In the genomic region with DNA sequence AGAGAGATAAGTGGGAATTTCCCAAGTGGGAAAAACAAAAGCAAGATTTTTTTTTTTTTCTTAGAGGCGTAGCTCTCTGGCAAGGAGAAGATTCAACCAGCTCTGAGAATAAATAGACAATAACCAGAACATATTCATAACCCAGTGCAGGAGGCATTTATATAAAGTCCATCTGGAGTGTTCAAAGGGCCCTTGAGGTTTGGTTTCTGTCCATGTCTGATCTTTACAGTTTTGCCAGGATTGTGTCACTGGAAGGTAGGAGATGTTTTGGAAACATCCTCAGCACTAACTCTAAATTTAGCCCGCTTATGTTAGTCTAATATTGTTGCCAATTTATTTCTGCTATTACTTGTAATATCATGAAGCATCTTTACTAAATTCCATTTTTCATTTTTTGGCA, we compare ENCODE assay signal across 18 cellular contexts. TPM values are rescaled to one million over a fixed set of nuclear protein-coding genes. Genes with fewer than 3 reads are reported as not detected.
A peak's percentile ranks its signal among the peaks of the same experiment; 100 is the strongest.
DNase-seq lines count a peak whose midpoint lies in the region; ATAC-seq and TF ChIP-seq lines count a peak whose summit lies in the region.
"Had no signal": no experiment of that assay in that cellular context is flagged by ENCODE, and none has a peak within 500 bp of the region (broad histone marks: within the 10 kb centered on the region; RNA-seq: fewer than 3 reads in every experiment).

No MANE protein-coding gene starts in this region.

- no peak for TF ChIP-seq EP300 in gastroesophageal sphincter (IDR thresholded peaks at IDR 0.05)

- H3K4me3 ChIP-seq in gastroesophageal sphincter (no peak overlapping the region), foreskin fibroblast (ENCODE audit: low read depth in 1 of 2, low read length in 2 of 2) (no peak overlapping the region)

- H3K9me3 ChIP-seq in gastroesophageal sphincter = no peaks in the 10 kb centered on the region

- no peak for TF ChIP-seq POLR2A in gastroesophageal sphincter (IDR thresholded peaks at IDR 0.05)

- no peak overlapping the region for H3K4me3 Mint-ChIP-seq in nephron
- H3K4me3 Mint-ChIP-seq: HFFc6 had no signal

- no peak for TF ChIP-seq CTCF in gastroesophageal sphincter (IDR thresholded peaks at IDR 0.05)
- no peak for TF ChIP-seq CTCF in nephron (IDR thresholded peaks at IDR 0.05; ENCODE audit: unreplicated experiment in 3 of 3)
- TF ChIP-seq CTCF in foreskin fibroblast (IDR thresholded peaks at IDR 0.05; ENCODE audit: low read depth, low read length) = no peak

- no peak for DNase-seq in Right ventricle myocardium inferior (ENCODE audit: missing footprints)
- DNase-seq in cardiac septum (ENCODE audit: low spot score) = no peak
- no peak for DNase-seq in foreskin fibroblast
- no peak for DNase-seq in NCI-H2227 (lab: John Stamatoyannopoulos, UW; ENCODE audit: unreplicated experiment)
- no peak for DNase-seq in HUDEP-2 (lab: John Stamatoyannopoulos, UW; ENCODE audit: unreplicated experiment in 76 of 76)
- DNase-seq in NCI-H187 (lab: John Stamatoyannopoulos, UW) = no peak
- DNase-seq: DMS153; EL; HFFc6; KG1; NCI-H1048; NCI-H1694; NCI-H2171 treated with DMSO at 0.1 percent for 48 hours; NCI-H524 treated with DMSO at 0.1 percent for 48 hours; NK-92 treated with Interleukin-12 subunit alpha and Interleukin-12 subunit beta, amount 100 ng/mL, for 24 hours had no signal

- peak overlapping the region in 2 of 3 experiments; percentile 49 to 63 for H3K27ac Mint-ChIP-seq in nephron
- H3K27ac Mint-ChIP-seq: HFFc6 had no signal

- H3K4me1 Mint-ChIP-seq in nephron = peaks cover 24% of the 10 kb centered on the region

- no peaks in the 10 kb centered on the region for H3K36me3 ChIP-seq in gastroesophageal sphincter

- no peaks in the 10 kb centered on the region for H3K27me3 ChIP-seq in gastroesophageal sphincter

- H3K36me3 Mint-ChIP-seq in nephron (ENCODE audit: low read depth) = no peaks in the 10 kb centered on the region

- peaks cover 0 to 35% (median 5%) of the 10 kb centered on the region in 3 donors for H3K4me1 ChIP-seq in gastroesophageal sphincter

- intact Hi-C loops in Right ventricle myocardium inferior (cut with DNase I) = no loop called here
- intact Hi-C loops in cardiac septum (cut with DNase I) = no loop called here

- peak overlapping the region in 3 of 4 donors; percentile 35 to 75 (median 68) for H3K27ac ChIP-seq in gastroesophageal sphincter
- H3K27ac ChIP-seq: RWPE1 had no signal

- H3K9me3 Mint-ChIP-seq in nephron = no peaks in the 10 kb centered on the region
- H3K9me3 Mint-ChIP-seq: HFFc6 had no signal

- 5 to 19% methylated on average over 2 of the region's 2 CpGs for WGBS in gastroesophageal sphincter (ENCODE audit: low coverage in 1 of 2), 2 donors

- H3K27me3 Mint-ChIP-seq in nephron (ENCODE audit: low read depth) = peaks cover 9% of the 10 kb centered on the region

- ATAC-seq in Right ventricle myocardium inferior (peak; percentile 72), gastroesophageal sphincter (peak; percentile 59)

RNA-seq across cellular contexts. Expression of gene REV1, which starts 22.3 kb away (rescaled TPM):
- total RNA-seq in Right ventricle myocardium inferior (49.8 TPM), cardiac septum (34.1 TPM), gastroesophageal sphincter (10 to 100 TPM; 25.9 to 61.5 (median 47.3) TPM)
